ENCODE assay signal across 34 cellular contexts in genomic region chr5:126527158-126527557, GRCh38.
"Had no signal": no experiment of that assay in that cellular context is flagged by ENCODE, and none has a peak within 500 bp of the region (broad histone marks: within the 10 kb centered on the region; RNA-seq: fewer than 3 reads in every experiment).

No MANE protein-coding gene starts in this region.

- H3K27me3 Mint-ChIP-seq: activated CD8-positive, alpha-beta T cell treated with anti-CD3 and anti-CD28 coated beads for 36 hours; activated naive CD4-positive, alpha-beta T cell treated with anti-CD3 and anti-CD28 coated beads, Interleukin-2, amount 50 U/mL, for 24 hours; activated naive CD8-positive, alpha-beta T cell treated with anti-CD3 and anti-CD28 coated beads for 36 hours; activated naive CD8-positive, alpha-beta T cell treated with anti-CD3 and anti-CD28 coated beads, Interleukin-2, amount 50 U/mL, for 24 hours had no signal

- H3K9me3 ChIP-seq: adrenal gland, body of pancreas, colonic mucosa, gastrocnemius medialis had no signal

- H3K36me3 Mint-ChIP-seq: activated naive CD4-positive, alpha-beta T cell treated with anti-CD3 and anti-CD28 coated beads, Interleukin-2, amount 50 U/mL, for 24 hours; activated naive CD8-positive, alpha-beta T cell treated with anti-CD3 and anti-CD28 coated beads for 36 hours had no signal

- H3K4me1 Mint-ChIP-seq: activated B cell treated with CpG ODN at 0.5 μM for 24 hours; activated naive CD8-positive, alpha-beta T cell treated with anti-CD3 and anti-CD28 coated beads for 36 hours; activated naive CD8-positive, alpha-beta T cell treated with anti-CD3 and anti-CD28 coated beads, Interleukin-2, amount 50 U/mL, for 24 hours; endodermal cell had no signal

- H3K9me3 Mint-ChIP-seq: activated B cell treated with CpG ODN at 0.5 μM for 24 hours; activated naive CD4-positive, alpha-beta T cell treated with anti-CD3 and anti-CD28 coated beads for 36 hours; activated naive CD4-positive, alpha-beta T cell treated with anti-CD3 and anti-CD28 coated beads, Interleukin-2, amount 50 U/mL, for 24 hours; activated naive CD8-positive, alpha-beta T cell treated with anti-CD3 and anti-CD28 coated beads for 36 hours; activated naive CD8-positive, alpha-beta T cell treated with anti-CD3 and anti-CD28 coated beads, Interleukin-2, amount 50 U/mL, for 24 hours; activated T-helper 1 cell treated with anti-CD3 and anti-CD28 coated beads, Interleukin-12 subunit alpha, Interleukin-12 subunit beta, Interleukin-2, Interleukin-4 antibody, amounts not matched to agents 30 ng/mL and 10 ng/mL and 1 ng/mL, durations not matched to agents 14 hours and 24 hours and 36 hours; activated T-helper 2 cell treated with anti-CD3 and anti-CD28 coated beads, Interferon-gamma antibody, Interleukin-2, Interleukin-4, amounts not matched to agents 10 μg/mL and 5 μg/mL and 100 μg/mL, durations not matched to agents 14 hours and 24 hours and 36 hours; endodermal cell; T-helper 2 cell treated with Interferon-gamma antibody and Interleukin-4, amounts not matched to agents 5 μg/mL and 100 μg/mL, for 36 hours had no signal

- H3K27ac Mint-ChIP-seq: activated B cell treated with CpG ODN at 0.5 μM for 24 hours; activated CD8-positive, alpha-beta T cell treated with anti-CD3 and anti-CD28 coated beads for 36 hours; activated naive CD4-positive, alpha-beta T cell treated with anti-CD3 and anti-CD28 coated beads for 36 hours; activated naive CD4-positive, alpha-beta T cell treated with anti-CD3 and anti-CD28 coated beads, Interleukin-2, amount 50 U/mL, for 24 hours; activated naive CD8-positive, alpha-beta T cell treated with anti-CD3 and anti-CD28 coated beads for 36 hours; activated naive CD8-positive, alpha-beta T cell treated with anti-CD3 and anti-CD28 coated beads, Interleukin-2, amount 50 U/mL, for 24 hours; activated T-helper 1 cell treated with anti-CD3 and anti-CD28 coated beads, Interleukin-12 subunit alpha, Interleukin-12 subunit beta, Interleukin-2, Interleukin-4 antibody, amounts not matched to agents 30 ng/mL and 10 ng/mL and 1 ng/mL, durations not matched to agents 14 hours and 24 hours and 36 hours; activated T-helper 2 cell treated with anti-CD3 and anti-CD28 coated beads, Interferon-gamma antibody, Interleukin-2, Interleukin-4, amounts not matched to agents 10 μg/mL and 5 μg/mL and 100 μg/mL, durations not matched to agents 14 hours and 24 hours and 36 hours; endodermal cell; T-helper 17 cell; T-helper 2 cell treated with Interferon-gamma antibody and Interleukin-4, amounts not matched to agents 5 μg/mL and 100 μg/mL, for 36 hours had no signal

- DNase-seq: activated B cell treated with CpG ODN at 0.5 μM for 24 hours; activated CD4-positive, alpha-beta T cell treated with anti-CD3 and anti-CD28 coated beads for 48 hours; activated CD4-positive, alpha-beta T cell treated with anti-CD3 and anti-CD28 coated beads, Interleukin-2, amount 50 U/mL, for 1 hour; activated CD4-positive, alpha-beta T cell treated with anti-CD3 and anti-CD28 coated beads, Interleukin-2, amount 50 U/mL, for 48 hours; activated CD8-positive, alpha-beta memory T cell treated with anti-CD3 and anti-CD28 coated beads for 24 hours; activated CD8-positive, alpha-beta T cell treated with anti-CD3 and anti-CD28 coated beads for 36 hours; activated effector memory CD4-positive, alpha-beta T cell treated with anti-CD3 and anti-CD28 coated beads, Interleukin-2, amount 50 U/mL, for 16 hours; activated naive CD4-positive, alpha-beta T cell treated with anti-CD3 and anti-CD28 coated beads for 36 hours; activated naive CD8-positive, alpha-beta T cell treated with anti-CD3 and anti-CD28 coated beads for 36 hours; activated naive CD8-positive, alpha-beta T cell treated with anti-CD3 and anti-CD28 coated beads, Interleukin-2, amount 50 U/mL, for 24 hours; activated T-cell treated with anti-CD3 and anti-CD28 coated beads, Interleukin-2, amount 50 U/mL, for 48 hours; amygdala; aorta; body of pancreas; caudate nucleus; colonic mucosa; effector memory CD4-positive, alpha-beta T cell; endodermal cell; erythroblast; gastrocnemius medialis; glutamatergic neuron; heart left ventricle; T-helper 1 cell; T-helper 17 cell; T1000; WERI-Rb-1 had no signal

- H3K27me3 ChIP-seq: adrenal gland, body of pancreas, colonic mucosa, esophagus muscularis mucosa, foreskin keratinocyte, gastrocnemius medialis, heart left ventricle had no signal

- H3K4me3 Mint-ChIP-seq: activated B cell treated with CpG ODN at 0.5 μM for 24 hours; activated CD8-positive, alpha-beta T cell treated with anti-CD3 and anti-CD28 coated beads for 36 hours; activated naive CD4-positive, alpha-beta T cell treated with anti-CD3 and anti-CD28 coated beads for 36 hours; activated naive CD4-positive, alpha-beta T cell treated with anti-CD3 and anti-CD28 coated beads, Interleukin-2, amount 50 U/mL, for 24 hours; activated naive CD8-positive, alpha-beta T cell treated with anti-CD3 and anti-CD28 coated beads for 36 hours; activated naive CD8-positive, alpha-beta T cell treated with anti-CD3 and anti-CD28 coated beads, Interleukin-2, amount 50 U/mL, for 24 hours; activated T-helper 1 cell treated with anti-CD3 and anti-CD28 coated beads, Interleukin-12 subunit alpha, Interleukin-12 subunit beta, Interleukin-2, Interleukin-4 antibody, amounts not matched to agents 30 ng/mL and 10 ng/mL and 1 ng/mL, durations not matched to agents 14 hours and 24 hours and 36 hours; endodermal cell; T-helper 17 cell; T-helper 2 cell treated with Interferon-gamma antibody and Interleukin-4, amounts not matched to agents 5 μg/mL and 100 μg/mL, for 36 hours had no signal

- H3K4me3 ChIP-seq: adrenal gland, body of pancreas, colonic mucosa, esophagus muscularis mucosa, gastrocnemius medialis, heart left ventricle had no signal

- ATAC-seq: activated CD4-positive, CD25-positive, alpha-beta regulatory T cell treated with anti-CD3 and anti-CD28 coated beads, Interleukin-2, amount 50 U/mL, for 24 hours; activated CD8-positive, alpha-beta T cell treated with anti-CD3 and anti-CD28 coated beads for 36 hours; activated naive CD8-positive, alpha-beta T cell treated with anti-CD3 and anti-CD28 coated beads, Interleukin-2, amount 50 U/mL, for 24 hours; body of pancreas; gastrocnemius medialis; T-helper 17 cell had no signal

- H3K27ac ChIP-seq: body of pancreas, esophagus muscularis mucosa, foreskin keratinocyte, gastrocnemius medialis, WERI-Rb-1 had no signal

- H3K36me3 ChIP-seq: adrenal gland, colonic mucosa, esophagus muscularis mucosa, gastrocnemius medialis, heart left ventricle, WERI-Rb-1 had no signal

- H3K4me1 ChIP-seq: colonic mucosa had no signal
